ENCODE assay signal across 9 cellular contexts in the genomic region with DNA sequence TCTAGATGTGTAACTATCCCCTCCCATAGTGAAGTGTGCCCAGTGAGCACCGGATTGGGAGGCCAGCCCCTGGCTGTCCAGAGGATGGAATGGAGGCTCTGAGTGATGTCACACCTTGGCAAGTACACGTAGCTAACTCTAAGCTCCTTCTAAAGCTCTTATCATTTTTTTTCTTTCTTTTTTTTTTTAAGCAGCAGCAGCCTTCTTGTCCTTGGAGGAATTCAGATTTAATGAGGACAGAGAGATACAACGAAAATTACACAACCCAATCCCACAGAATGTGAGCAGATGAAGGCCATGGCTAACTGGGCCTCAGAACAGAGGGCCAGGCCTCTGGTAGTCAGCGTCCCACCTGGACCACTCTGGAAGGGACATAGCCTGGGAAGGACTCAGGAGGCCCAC. TPM values are rescaled to one million over a fixed set of nuclear protein-coding genes. Genes with fewer than 3 reads are reported as not detected.
A peak's percentile ranks its signal among the peaks of the same experiment; 100 is the strongest.
DNase-seq lines count a peak whose midpoint lies in the region; ATAC-seq and TF ChIP-seq lines count a peak whose summit lies in the region.
"Had no signal": no experiment of that assay in that cellular context is flagged by ENCODE, and none has a peak within 500 bp of the region (broad histone marks: within the 10 kb centered on the region; RNA-seq: fewer than 3 reads in every experiment).

No MANE protein-coding gene starts in this region.

- H3K9me2 ChIP-seq in PC-3 (replicated peaks; ENCODE audit: low read length) = no peaks in the 10 kb centered on the region

- no peaks in the 10 kb centered on the region for H3K9me3 Mint-ChIP-seq in activated T-cell treated with anti-CD3 and anti-CD28 coated beads, Interleukin-2, amount 50 U/mL, for 24 hours
- H3K9me3 Mint-ChIP-seq in activated naive CD4-positive, alpha-beta T cell treated with anti-CD3 and anti-CD28 coated beads for 36 hours = no peaks in the 10 kb centered on the region

- H2BK15ac ChIP-seq in neuronal stem cell (ENCODE audit: low read length) = no peak overlapping the region

- peaks cover 6% of the 10 kb centered on the region for H3K27me3 Mint-ChIP-seq in activated T-cell treated with anti-CD3 and anti-CD28 coated beads, Interleukin-2, amount 50 U/mL, for 24 hours
- peaks cover 16% of the 10 kb centered on the region for H3K27me3 Mint-ChIP-seq in activated naive CD4-positive, alpha-beta T cell treated with anti-CD3 and anti-CD28 coated beads for 36 hours (ENCODE audit: low read depth)

- WGBS in transverse colon (ENCODE audit: low coverage in 1 of 2), 2 donors = 0 to 27% methylated on average over 1 to 4 of the region's 4 CpGs
- WGBS in neuronal stem cell (ENCODE audit: extremely low coverage in 2 of 2, insufficient read length in 2 of 2, insufficient replicate concordance in 1 of 2), 2 donors = no CpG with 5 or more reads among the region's 4 CpGs

- H3K4ac ChIP-seq in neuronal stem cell (ENCODE audit: low read length) = no peak overlapping the region

- TF ChIP-seq CTCF in PC-3 (conservative IDR thresholded peaks at IDR 0.05; ENCODE audit: low read depth, low read length) (no peak), transverse colon (IDR thresholded peaks at IDR 0.05) (no peak)

- H3K4me1 ChIP-seq in PC-3 (ENCODE audit: insufficient read depth, low read length) (peaks cover 53% of the 10 kb centered on the region), duodenal mucosa (ENCODE audit: control insufficient read depth in 1 of 2, insufficient read depth in 2 of 2, low read length in 2 of 2) (peaks cover 55 to 57% of the 10 kb centered on the region in 2 donors), transverse colon (peaks cover 46 to 58% (median 53%) of the 10 kb centered on the region in 4 donors), neuronal stem cell (ENCODE audit: control insufficient read depth in 2 of 2, insufficient read depth in 1 of 2, low read depth in 1 of 2, low read length in 2 of 2) (peaks cover 0 to 10% of the 10 kb centered on the region in 2 donors)

- H4K8ac ChIP-seq in neuronal stem cell (ENCODE audit: low read depth, low read length) = no peak overlapping the region

- H3K23ac ChIP-seq in neuronal stem cell (ENCODE audit: low read depth, low read length, poor library complexity) = no peak overlapping the region

- H2BK5ac ChIP-seq in neuronal stem cell (ENCODE audit: low read length) = no peak overlapping the region

- POLR2A ChIA-PET in PC-3 (lab: Charles Lee; ENCODE audit: unreplicated experiment) = interaction anchor here (0.6 kb wide), 1 partner anchor 78 kb away, joined by 5 read pairs; no protein-coding TSS in a partner anchor

- intact Hi-C loops in PC-3 (cut with micrococcal nuclease) = loop anchor here (10.0 kb wide), 1 partner anchor 244 kb away; no protein-coding TSS in a partner anchor
- intact Hi-C loops in transverse colon (cut with DNase I; ENCODE audit: low total_unique reads) = no loop called here
- intact Hi-C loops in activated naive CD4-positive, alpha-beta T cell treated with anti-CD3 and anti-CD28 coated beads for 36 hours (cut with micrococcal nuclease) = no loop called here

- H3K27ac ChIP-seq in PC-3 (ENCODE audit: low read length) = peak overlapping the region; percentile 95
- H3K27ac ChIP-seq in duodenal mucosa (ENCODE audit: low read depth, low read length) = peak overlapping the region; percentile 24
- H3K27ac ChIP-seq in transverse colon = peak overlapping the region; percentile 82 to 93 (median 90)
- H3K27ac ChIP-seq in neuronal stem cell (replicated peaks; ENCODE audit: low read length) = no peak overlapping the region
- H3K27ac ChIP-seq: cardiac muscle cell had no signal

- CTCF ChIA-PET in PC-3 (lab: Charles Lee) = no interaction called here
- CTCF ChIA-PET in activated naive CD4-positive, alpha-beta T cell treated with anti-CD3 and anti-CD28 coated beads for 36 hours (lab: Charles Lee) = no interaction called here

- no peak overlapping the region for H3K18ac ChIP-seq in neuronal stem cell (ENCODE audit: low read length)

- no peak overlapping the region for H2BK120ac ChIP-seq in neuronal stem cell (ENCODE audit: low read depth, low read length)

- H3K9ac ChIP-seq in PC-3 (ENCODE audit: low read length) (peak overlapping the region; percentile 61), duodenal mucosa (ENCODE audit: low read depth in 1 of 2, low read length in 2 of 2) (peak overlapping the region; percentile 3 to 70), neuronal stem cell (ENCODE audit: low read depth, low read length, poor library complexity) (no peak overlapping the region)

- H3K27me3 ChIP-seq in PC-3 (ENCODE audit: low read length) (no peaks in the 10 kb centered on the region), duodenal mucosa (ENCODE audit: control insufficient read depth in 1 of 2, insufficient read depth in 2 of 2, low read length in 2 of 2) (no peaks in the 10 kb centered on the region), transverse colon (no peaks in the 10 kb centered on the region), neuronal stem cell (ENCODE audit: control insufficient read depth in 3 of 3, insufficient read depth in 3 of 3, low read depth in 1 of 3, low read length in 3 of 3) (no peaks in the 10 kb centered on the region)
- H3K27me3 ChIP-seq: cardiac muscle cell had no signal

- H3K4me1 Mint-ChIP-seq in activated T-cell treated with anti-CD3 and anti-CD28 coated beads, Interleukin-2, amount 50 U/mL, for 24 hours (ENCODE audit: low read depth) = no peaks in the 10 kb centered on the region
- H3K4me1 Mint-ChIP-seq in activated naive CD4-positive, alpha-beta T cell treated with anti-CD3 and anti-CD28 coated beads for 36 hours (ENCODE audit: low read depth) = no peaks in the 10 kb centered on the region

- H3K79me1 ChIP-seq in neuronal stem cell (ENCODE audit: low read depth, low read length) = peaks cover 5% of the 10 kb centered on the region

- H3K27ac Mint-ChIP-seq in activated T-cell treated with anti-CD3 and anti-CD28 coated beads, Interleukin-2, amount 50 U/mL, for 24 hours = no peak overlapping the region
- no peak overlapping the region for H3K27ac Mint-ChIP-seq in activated naive CD4-positive, alpha-beta T cell treated with anti-CD3 and anti-CD28 coated beads for 36 hours

- no peak overlapping the region for H3K4me3 ChIP-seq in PC-3 (ENCODE audit: low read length)
- H3K4me3 ChIP-seq in duodenal mucosa (ENCODE audit: low read depth in 1 of 2, low read length in 2 of 2) = no peak overlapping the region
- no peak overlapping the region for H3K4me3 ChIP-seq in transverse colon
- H3K4me3 ChIP-seq in neuronal stem cell (ENCODE audit: low read length in 2 of 2) = no peak overlapping the region
- H3K4me3 ChIP-seq: cardiac muscle cell had no signal

- H3F3A ChIP-seq in PC-3 (ENCODE audit: low read length, unreplicated experiment) = no peaks in the 10 kb centered on the region

- no peak overlapping the region for H3K4me3 Mint-ChIP-seq in activated T-cell treated with anti-CD3 and anti-CD28 coated beads, Interleukin-2, amount 50 U/mL, for 24 hours
- H3K4me3 Mint-ChIP-seq in activated naive CD4-positive, alpha-beta T cell treated with anti-CD3 and anti-CD28 coated beads for 36 hours = no peak overlapping the region

- H3K79me2 ChIP-seq in PC-3 (ENCODE audit: low read length) = peaks cover 99% of the 10 kb centered on the region

- H3K9me3 ChIP-seq in PC-3 (ENCODE audit: low read length) (no peaks in the 10 kb centered on the region), duodenal mucosa (ENCODE audit: control insufficient read depth in 1 of 2, low read length in 2 of 2) (no peaks in the 10 kb centered on the region), transverse colon (no peaks in the 10 kb centered on the region), neuronal stem cell (replicated peaks in 1 of 2; ENCODE audit: control insufficient read depth in 2 of 2, insufficient read depth in 1 of 2, low read depth in 1 of 2, low read length in 2 of 2) (no peaks in the 10 kb centered on the region)

- DNase-seq in PC-3 (no peak), myocyte (ENCODE audit: low read depth) (peak; percentile 45), transverse colon (no peak), GM19238 (ENCODE audit: insufficient read length, low spot score) (no peak), neuronal stem cell (ENCODE audit: low spot score) (no peak)
- DNase-seq in activated T-cell treated with anti-CD3 and anti-CD28 coated beads, Interleukin-2, amount 50 U/mL, for 24 hours = no peak
- DNase-seq in activated naive CD4-positive, alpha-beta T cell treated with anti-CD3 and anti-CD28 coated beads for 36 hours = no peak

- H3K36me3 ChIP-seq in PC-3 (ENCODE audit: low read depth, low read length) (peaks cover 13% of the 10 kb centered on the region; the same call in 1 of the 2 replicates), duodenal mucosa (ENCODE audit: control insufficient read depth in 1 of 2, insufficient read depth in 2 of 2, low read length in 2 of 2) (peaks cover 0 to 8% of the 10 kb centered on the region in 2 donors), transverse colon (no peaks in the 10 kb centered on the region), neuronal stem cell (replicated peaks in 1 of 2; ENCODE audit: control insufficient read depth in 2 of 2, insufficient read depth in 2 of 2, low read length in 2 of 2) (peaks cover 0 to 2% of the 10 kb centered on the region in 2 donors)
- H3K36me3 ChIP-seq: cardiac muscle cell had no signal

- no peak overlapping the region for H3K14ac ChIP-seq in neuronal stem cell (ENCODE audit: low read length)

- H3K4me2 ChIP-seq in PC-3 (ENCODE audit: low read length) = peak overlapping the region; percentile 74
- no peak overlapping the region for H3K4me2 ChIP-seq in neuronal stem cell (ENCODE audit: insufficient read depth, low read length, poor library complexity, severe bottlenecking)

- no peak overlapping the region for H2AK5ac ChIP-seq in neuronal stem cell (ENCODE audit: low read depth, low read length)

- in situ Hi-C loops in transverse colon (cut with MboI; ENCODE audit: low pct_ligation_motif_present in 1 of 4, low pct_unique_long_range_greater_than_20kb in 1 of 4, low sequenced_read_pairs in 3 of 4) = no loop called here

- no TSS peak for BruUV-seq in PC-3 (replicated peaks; lab: Mats Ljungman, UMichigan)

- H2BK12ac ChIP-seq in neuronal stem cell (ENCODE audit: low read length) = no peak overlapping the region

- TF ChIP-seq POLR2A in transverse colon (IDR thresholded peaks at IDR 0.05) = no peak

- no peaks in the 10 kb centered on the region; the same call in 1 of the 2 replicates for H4K20me1 ChIP-seq in PC-3 (ENCODE audit: low read length)

- no peaks in the 10 kb centered on the region for H3K36me3 Mint-ChIP-seq in activated T-cell treated with anti-CD3 and anti-CD28 coated beads, Interleukin-2, amount 50 U/mL, for 24 hours (ENCODE audit: low read depth)
- no peaks in the 10 kb centered on the region for H3K36me3 Mint-ChIP-seq in activated naive CD4-positive, alpha-beta T cell treated with anti-CD3 and anti-CD28 coated beads for 36 hours (ENCODE audit: low read depth)

- no peak for TF ChIP-seq EP300 in transverse colon (IDR thresholded peaks at IDR 0.05; ENCODE audit: low read depth)

- H2AFZ ChIP-seq in PC-3 (ENCODE audit: low read length) = no peak overlapping the region
- H2AFZ ChIP-seq in neuronal stem cell (ENCODE audit: low read length) = no peak overlapping the region

- no peak for ATAC-seq in PC-3

- no peak overlapping the region for H4K91ac ChIP-seq in neuronal stem cell (ENCODE audit: low read depth, low read length, poor library complexity)

RNA-seq across cellular contexts. Expression of gene TNS3, which starts 11.3 kb away (rescaled TPM):
- total RNA-seq in PC-3 (2014; rRNA removed) (71.4 and 72.3 TPM in 2 replicates), myocyte (241 and 322 TPM in 2 replicates), transverse colon (100 to 1,000 TPM in 1 of 4 donors, 10 to 100 TPM in 3; 58.5 to 104 (median 72.7) TPM)
- 267 TPM for polyA plus RNA-seq in myocyte (2012)
- under 1 TPM; 0.12 to 0.19 TPM for total RNA-seq in activated naive CD4-positive, alpha-beta T cell treated with anti-CD3 and anti-CD28 coated beads for 36 hours
- 19.8 TPM for polyA plus RNA-seq in neuronal stem cell (2013, experiment 1 of 2)
- 19.8 TPM for polyA plus RNA-seq in neuronal stem cell (2013, experiment 2 of 2)

Comparison
In these comparisons a context has a peak if more than half of its experiments do, and no peak if none do; other contexts are left out.
1. RNA of gene TNS3, which starts 11.3 kb away (total RNA-seq): 241 to 322 TPM in myocyte, 58.5 to 104 TPM in transverse colon and 71.4 to 72.3 TPM in PC-3; 0.12 to 0.19 TPM in activated naive CD4-positive, alpha-beta T cell treated with anti-CD3 and anti-CD28 coated beads for 36 hours; every median in the first group is over 10 times any median in the second.